In the genomic region with DNA sequence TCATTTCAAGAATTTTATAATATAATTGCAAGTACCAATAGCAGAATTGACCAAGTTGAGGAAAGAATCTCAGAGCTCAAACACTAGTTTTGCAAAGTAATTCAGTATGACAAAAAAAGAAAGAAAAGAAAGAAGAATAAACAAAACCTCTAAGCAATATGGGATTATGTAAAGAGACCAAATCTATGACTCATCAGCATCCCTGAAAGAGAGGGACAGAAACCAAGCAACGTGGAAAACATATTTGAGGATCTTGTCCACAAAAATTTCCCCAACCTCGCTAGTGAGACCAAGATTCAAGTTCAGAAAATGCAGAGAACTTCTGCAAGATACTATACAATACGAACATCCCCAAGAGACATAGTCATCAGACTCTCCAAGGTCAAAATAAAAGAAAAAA, we compare ENCODE assay signal across 27 cellular contexts.
"Had no signal": no experiment of that assay in that cellular context is flagged by ENCODE, and none has a peak within 500 bp of the region (broad histone marks: within the 10 kb centered on the region; RNA-seq: fewer than 3 reads in every experiment).

No MANE protein-coding gene starts in this region.

- H3K4me1 ChIP-seq: adrenal gland, breast epithelium had no signal

- H3K27ac Mint-ChIP-seq: activated CD4-positive, alpha-beta T cell treated with anti-CD3 and anti-CD28 coated beads for 36 hours; activated CD8-positive, alpha-beta T cell treated with anti-CD3 and anti-CD28 coated beads, Interleukin-2, amount 10 ng/mL, durations not matched to agents 7 days and 5 days; activated naive CD8-positive, alpha-beta T cell treated with anti-CD3 and anti-CD28 coated beads, Interleukin-2, amount 10 ng/mL, durations not matched to agents 7 days and 5 days had no signal

- DNase-seq: activated CD4-positive, alpha-beta T cell treated with anti-CD3 and anti-CD28 coated beads for 36 hours; activated CD4-positive, CD25-positive, alpha-beta regulatory T cell; activated CD8-positive, alpha-beta memory T cell treated with anti-CD3 and anti-CD28 coated beads, Interleukin-2, amount 50 U/mL, for 48 hours; activated CD8-positive, alpha-beta T cell treated with anti-CD3 and anti-CD28 coated beads, Interleukin-2, amount 10 ng/mL, durations not matched to agents 7 days and 5 days; activated naive CD4-positive, alpha-beta T cell treated with anti-CD3 and anti-CD28 coated beads, Interleukin-2, amount 50 U/mL, for 16 hours; activated naive CD8-positive, alpha-beta T cell treated with anti-CD3 and anti-CD28 coated beads, Interleukin-2, amount 10 ng/mL, durations not matched to agents 7 days and 5 days; activated T-cell treated with anti-CD3 and anti-CD28 coated beads, Interleukin-2, amount 50 U/mL, for 1 hour; adrenal gland; anterior cingulate cortex; caudate nucleus; Kasumi-1; MG63; NCI-H1105; NCI-H1436; NCI-H1694 treated with DMSO at 0.1 percent for 48 hours; NCI-H2029 treated with DMSO at 0.1 percent for 48 hours; NCI-H510A treated with DMSO at 0.1 percent for 48 hours; NCI-H69; NK-92 treated with Interleukin-12 subunit alpha and Interleukin-12 subunit beta, amount 100 ng/mL, for 24 hours; OCI-M1; RPMI8226; T-helper 1 cell had no signal

- H3K27ac ChIP-seq: adrenal gland, breast epithelium, SK-N-MC, VCaP had no signal

- H3K4me1 Mint-ChIP-seq: activated CD4-positive, alpha-beta T cell treated with anti-CD3 and anti-CD28 coated beads for 36 hours; activated naive CD8-positive, alpha-beta T cell treated with anti-CD3 and anti-CD28 coated beads, Interleukin-2, amount 10 ng/mL, durations not matched to agents 7 days and 5 days had no signal

- H3K9me3 ChIP-seq: adrenal gland had no signal

- H3K36me3 Mint-ChIP-seq: activated naive CD8-positive, alpha-beta T cell treated with anti-CD3 and anti-CD28 coated beads, Interleukin-2, amount 10 ng/mL, durations not matched to agents 7 days and 5 days had no signal

- H3K27me3 Mint-ChIP-seq: activated CD4-positive, alpha-beta T cell treated with anti-CD3 and anti-CD28 coated beads for 36 hours had no signal

- ATAC-seq: activated CD4-positive, alpha-beta T cell treated with anti-CD3 and anti-CD28 coated beads for 36 hours; activated CD8-positive, alpha-beta T cell treated with anti-CD3 and anti-CD28 coated beads, Interleukin-2, amount 10 ng/mL, durations not matched to agents 7 days and 5 days; Panc1; Right ventricle myocardium inferior had no signal

- H3K4me3 Mint-ChIP-seq: activated CD4-positive, alpha-beta T cell treated with anti-CD3 and anti-CD28 coated beads for 36 hours; activated CD8-positive, alpha-beta T cell treated with anti-CD3 and anti-CD28 coated beads, Interleukin-2, amount 10 ng/mL, durations not matched to agents 7 days and 5 days; activated naive CD8-positive, alpha-beta T cell treated with anti-CD3 and anti-CD28 coated beads, Interleukin-2, amount 10 ng/mL, durations not matched to agents 7 days and 5 days had no signal

- H3K4me3 ChIP-seq: adrenal gland, breast epithelium, MG63, SK-N-MC had no signal
